In genomic region chr3:170386468-170386867, GRCh38 we compare ENCODE assay signal across 26 cellular contexts.
"Had no signal": no experiment of that assay in that cellular context is flagged by ENCODE, and none has a peak within 500 bp of the region (broad histone marks: within the 10 kb centered on the region; RNA-seq: fewer than 3 reads in every experiment).

No MANE protein-coding gene starts in this region.

- H3K27me3 Mint-ChIP-seq: dendritic cell treated with granulocyte-macrophage colony-stimulating factor and Interleukin-4, amounts not matched to agents 40 ng/mL and 50 ng/mL, for 4 days; effector memory CD8-positive, alpha-beta T cell had no signal

- H3K4me3 ChIP-seq: colonic mucosa, esophagus squamous epithelium, gastrocnemius medialis, heart right ventricle, left lung, lower lobe of right lung had no signal

- H3K27ac Mint-ChIP-seq: dendritic cell treated with granulocyte-macrophage colony-stimulating factor and Interleukin-4, amounts not matched to agents 40 ng/mL and 50 ng/mL, for 4 days; effector memory CD8-positive, alpha-beta T cell; endodermal cell had no signal

- H3K9me3 ChIP-seq: colonic mucosa, esophagus squamous epithelium, gastrocnemius medialis, heart right ventricle, left lung, lower lobe of right lung had no signal

- H3K27ac ChIP-seq: colonic mucosa, epithelial cell of prostate, esophagus squamous epithelium, gastrocnemius medialis, heart right ventricle, left lung, lower lobe of right lung had no signal

- H3K4me1 Mint-ChIP-seq: endodermal cell had no signal

- ATAC-seq: effector memory CD8-positive, alpha-beta T cell; esophagus mucosa; gastrocnemius medialis; heart right ventricle; left cardiac atrium; left lung; left ventricle myocardium superior; lower lobe of right lung had no signal

- H3K4me3 Mint-ChIP-seq: dendritic cell treated with granulocyte-macrophage colony-stimulating factor and Interleukin-4, amounts not matched to agents 40 ng/mL and 50 ng/mL, for 4 days; effector memory CD8-positive, alpha-beta T cell; endodermal cell had no signal

- H3K9me3 Mint-ChIP-seq: dendritic cell treated with granulocyte-macrophage colony-stimulating factor and Interleukin-4, amounts not matched to agents 40 ng/mL and 50 ng/mL, for 4 days; effector memory CD8-positive, alpha-beta T cell had no signal

- H3K4me1 ChIP-seq: colonic mucosa, esophagus squamous epithelium, heart right ventricle, left lung, lower lobe of right lung had no signal

- DNase-seq: colonic mucosa; cortex of kidney; effector CD8-positive, alpha-beta T cell; effector memory CD8-positive, alpha-beta T cell; endodermal cell; erythroblast; esophagus squamous epithelium; foreskin fibroblast; foreskin melanocyte; gastrocnemius medialis; glutamatergic neuron; head of caudate nucleus; heart right ventricle; hippocampal formation; left cardiac atrium; left lung; left ventricle myocardium superior; lower lobe of right lung; mesendoderm; midbrain had no signal

- H3K27me3 ChIP-seq: colonic mucosa, esophagus squamous epithelium, gastrocnemius medialis, heart right ventricle, left lung had no signal

- FAIRE-seq: endometrium, islet of Langerhans, keratinocyte had no signal
